Comparison of ENCODE assay signal across 25 cellular contexts in the genomic region with DNA sequence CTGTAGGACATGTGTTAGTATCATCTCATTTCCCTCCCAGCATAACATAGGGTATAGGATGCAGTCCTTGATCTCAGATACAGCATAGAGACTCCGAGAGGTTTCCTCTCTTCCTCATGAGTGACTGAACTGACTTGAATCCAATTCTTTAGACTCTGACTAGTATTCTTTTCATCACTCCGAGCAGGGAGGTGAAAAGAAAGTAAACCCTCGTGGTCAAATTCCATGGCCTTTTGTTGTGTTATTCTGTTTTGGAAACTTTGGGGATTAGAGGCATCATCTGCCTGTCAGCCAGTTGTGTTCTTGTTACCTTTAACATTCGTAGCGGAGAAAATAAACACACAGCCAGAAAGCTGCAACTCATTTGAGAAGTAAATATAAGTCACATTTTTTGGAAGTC.
"Had no signal": no experiment of that assay in that cellular context is flagged by ENCODE, and none has a peak within 500 bp of the region (broad histone marks: within the 10 kb centered on the region; RNA-seq: fewer than 3 reads in every experiment).

No MANE protein-coding gene starts in this region.

- ATAC-seq: gastrocnemius medialis; heart left ventricle; left colon; natural killer cell; right lobe of liver; stimulated activated naive B cell treated with anti-CD40 and anti-IgM and Interleukin-4, amounts not matched to agents 10 μg/mL and 1 μg/mL and 100 μg/mL, for 72 hours had no signal

- H3K9ac ChIP-seq: parathyroid adenoma had no signal

- H3K4me1 ChIP-seq: parathyroid adenoma, upper lobe of left lung had no signal

- DNase-seq: dermis blood vessel endothelial cell; effector memory CD4-positive, alpha-beta T cell; erythroblast; esophagus squamous epithelium; gastrocnemius medialis; heart left ventricle; left colon; natural killer cell; right lobe of liver; small intestine; stimulated activated CD4-positive, alpha-beta T cell treated with anti-CD3 and anti-CD28 coated beads, Interleukin-15, amount 100 ng/mL, for 24 hours; stimulated activated CD4-positive, alpha-beta T cell treated with anti-CD3 and anti-CD28 coated beads, Interleukin-2, amount 100 ng/mL, for 48 hours; stimulated activated naive B cell treated with anti-CD40 and anti-IgM and Interleukin-4, amounts not matched to agents 10 μg/mL and 1 μg/mL and 100 μg/mL, for 72 hours; upper lobe of left lung had no signal

- H3K9me3 Mint-ChIP-seq: memory B cell; natural killer cell; stimulated activated naive B cell treated with anti-CD40 and anti-IgM and Interleukin-4, amounts not matched to agents 10 μg/mL and 1 μg/mL and 100 μg/mL, for 72 hours; stimulated activated naive CD8-positive, alpha-beta T cell treated with anti-CD3 and anti-CD28 coated beads, Interleukin-15, Interleukin-2, amounts not matched to agents 100 ng/mL and 50 ng/mL, for 24 hours had no signal

- H3K4me2 ChIP-seq: hepatocyte had no signal

- FAIRE-seq: islet of Langerhans, small intestine, urothelium cell line had no signal

- H3K27me3 ChIP-seq: esophagus squamous epithelium, gastrocnemius medialis, heart left ventricle, hepatocyte, right lobe of liver, tibial nerve, upper lobe of left lung had no signal

- H3K4me3 ChIP-seq: coronary artery, esophagus squamous epithelium, gastrocnemius medialis, heart left ventricle, hepatocyte, lung, right lobe of liver, thoracic aorta, tibial nerve, upper lobe of left lung had no signal

- H3K4me3 Mint-ChIP-seq: memory B cell; natural killer cell; stimulated activated naive B cell treated with anti-CD40 and anti-IgM and Interleukin-4, amounts not matched to agents 10 μg/mL and 1 μg/mL and 100 μg/mL, for 72 hours; stimulated activated naive CD8-positive, alpha-beta T cell treated with anti-CD3 and anti-CD28 coated beads, Interleukin-15, Interleukin-2, amounts not matched to agents 100 ng/mL and 50 ng/mL, for 24 hours had no signal

- H3K27ac Mint-ChIP-seq: memory B cell; natural killer cell; progenitor cell of endocrine pancreas; stimulated activated naive B cell treated with anti-CD40 and anti-IgM and Interleukin-4, amounts not matched to agents 10 μg/mL and 1 μg/mL and 100 μg/mL, for 72 hours; stimulated activated naive CD8-positive, alpha-beta T cell treated with anti-CD3 and anti-CD28 coated beads, Interleukin-15, Interleukin-2, amounts not matched to agents 100 ng/mL and 50 ng/mL, for 24 hours had no signal

- H3K36me3 Mint-ChIP-seq: memory B cell; natural killer cell; stimulated activated naive B cell treated with anti-CD40 and anti-IgM and Interleukin-4, amounts not matched to agents 10 μg/mL and 1 μg/mL and 100 μg/mL, for 72 hours had no signal

- H3K79me2 ChIP-seq: hepatocyte, parathyroid adenoma had no signal

- H2AFZ ChIP-seq: hepatocyte, parathyroid adenoma had no signal

- H3K27ac ChIP-seq: coronary artery, esophagus squamous epithelium, heart left ventricle, hepatocyte, parathyroid adenoma, right lobe of liver, thoracic aorta, tibial nerve, upper lobe of left lung had no signal

- H3K9me3 ChIP-seq: esophagus squamous epithelium, gastrocnemius medialis, heart left ventricle, right lobe of liver, thoracic aorta, tibial nerve, upper lobe of left lung had no signal

- H3K36me3 ChIP-seq: gastrocnemius medialis, right lobe of liver had no signal

- H3K27me3 Mint-ChIP-seq: progenitor cell of endocrine pancreas; stimulated activated naive CD8-positive, alpha-beta T cell treated with anti-CD3 and anti-CD28 coated beads, Interleukin-15, Interleukin-2, amounts not matched to agents 100 ng/mL and 50 ng/mL, for 24 hours had no signal
